Comparison of ENCODE assay signal across 22 cellular contexts in the genomic region with DNA sequence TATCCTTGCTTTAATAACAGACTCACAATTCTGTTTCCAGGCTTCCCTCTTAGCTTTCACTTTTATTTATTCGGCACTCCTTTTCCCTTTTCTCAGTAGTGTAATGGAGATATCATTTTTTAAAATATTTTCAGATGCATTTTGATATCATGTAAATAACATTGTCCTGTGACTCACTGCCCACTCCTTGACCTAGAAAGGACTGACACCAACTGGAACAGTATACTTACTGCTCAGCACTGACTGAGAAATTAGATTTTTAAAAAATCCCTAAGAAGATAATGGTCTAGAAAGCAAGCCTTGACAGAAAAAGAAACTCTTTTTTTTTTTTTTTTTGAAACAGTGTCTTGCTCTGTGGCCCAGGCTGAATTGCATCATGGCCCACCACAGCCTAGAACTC.
A peak's percentile ranks its signal among the peaks of the same experiment; 100 is the strongest.
DNase-seq lines count a peak whose midpoint lies in the region; ATAC-seq, FAIRE-seq and TF ChIP-seq lines count a peak whose summit lies in the region.
"Had no signal": no experiment of that assay in that cellular context is flagged by ENCODE, and none has a peak within 500 bp of the region (broad histone marks: within the 10 kb centered on the region; RNA-seq: fewer than 3 reads in every experiment).

No MANE protein-coding gene starts in this region.

- H3K27me3 ChIP-seq in trophoblast cell (ENCODE audit: insufficient read depth, low read length) (no peaks in the 10 kb centered on the region), HepG2 (ENCODE audit: control insufficient read depth in 1 of 2, insufficient read depth in 2 of 2, low read length in 2 of 2) (no peaks in the 10 kb centered on the region)
- H3K27me3 ChIP-seq: BLaER1 treated with 17β-estradiol and CSF1 and Interleukin-3, amounts not matched to agents 10 nM and 100 nM had no signal

- H3K4me1 ChIP-seq in trophoblast cell (ENCODE audit: control insufficient read depth in 1 of 2, insufficient read depth in 2 of 2, low read length in 2 of 2) (no peaks in the 10 kb centered on the region), HepG2 (ENCODE audit: insufficient read depth, low read length) (no peaks in the 10 kb centered on the region)
- H3K4me1 ChIP-seq: A549; BLaER1 treated with 17β-estradiol and CSF1 and Interleukin-3, amounts not matched to agents 10 nM and 100 nM; Caco-2 had no signal

- H4K12ac ChIP-seq in trophoblast cell (ENCODE audit: low read depth, low read length) = no peak overlapping the region

- no peak overlapping the region for H3K23ac ChIP-seq in trophoblast cell (ENCODE audit: low read length)

- no peak overlapping the region for H4K91ac ChIP-seq in trophoblast cell (ENCODE audit: low read depth, low read length)

- CTCF ChIA-PET in HepG2 (lab: Yijun Ruan, JAX; ENCODE audit: low intra/inter-chr PET ratio, low total read pairs) = no interaction called here

- DNase-seq in DMS53 (lab: John Stamatoyannopoulos, UW) (peak; percentile 23), DMS53 treated with DMSO at 0.1 percent for 48 hours (lab: John Stamatoyannopoulos, UW; ENCODE audit: unreplicated experiment) (no peak), amniotic epithelial cell (ENCODE audit: low read depth) (peak; percentile 15), trophoblast cell (no peak), HepG2 (ENCODE audit: low spot score) (no peak), mesenteric fat pad (ENCODE audit: low spot score) (no peak)
- DNase-seq: AML-193; Caco-2; Calu3; CD4-positive, alpha-beta T cell; CD8-positive, alpha-beta T cell; DMS79 treated with DMSO at 0.1 percent for 48 hours; GF-D8 had no signal

- no peak overlapping the region for H3K18ac ChIP-seq in trophoblast cell (ENCODE audit: low read length)

- POLR2A ChIA-PET in HepG2 (lab: Yijun Ruan, JAX) = no interaction called here

- no TSS peak for BruUV-seq in HepG2 (replicated peaks; lab: Mats Ljungman, UMichigan)

- H3K9ac ChIP-seq in trophoblast cell (ENCODE audit: low read length) = no peak overlapping the region
- no peak overlapping the region for H3K9ac ChIP-seq in HepG2 (ENCODE audit: insufficient read depth, low read depth, low read length)
- H3K9ac ChIP-seq: BLaER1 treated with 17β-estradiol and CSF1 and Interleukin-3, amounts not matched to agents 10 nM and 100 nM had no signal

- no peak overlapping the region for H2BK12ac ChIP-seq in trophoblast cell (ENCODE audit: low read length)

- H3K4me2 ChIP-seq in trophoblast cell (ENCODE audit: low read length) (no peak overlapping the region), HepG2 (ENCODE audit: low read depth, low read length) (no peak overlapping the region)
- H3K4me2 ChIP-seq: A549; BLaER1 treated with 17β-estradiol and CSF1 and Interleukin-3, amounts not matched to agents 10 nM and 100 nM had no signal

- no peak overlapping the region for H2BK120ac ChIP-seq in trophoblast cell (ENCODE audit: insufficient read depth, low read length, poor library complexity)

- H3K79me1 ChIP-seq in trophoblast cell (ENCODE audit: low read length) = no peaks in the 10 kb centered on the region

- TF ChIP-seq POLR2A in HepG2 (IDR thresholded peaks at IDR 0.05; ENCODE audit: insufficient read depth in 1 of 2, low read depth in 2 of 2, low read length in 2 of 2) = no peak

- in situ Hi-C loops in HepG2 (cut with HindIII; ENCODE audit: extremely low pct_ligation_motif_present, low pct_unique_long_range_greater_than_20kb) = no loop called here

- no peak for TF ChIP-seq CTCF in HepG2 (CRISPR knock-in tag; IDR thresholded peaks at IDR 0.05)

- no peaks in the 10 kb centered on the region for H3K9me3 ChIP-seq in trophoblast cell (ENCODE audit: insufficient read depth, low read depth, low read length)
- no peaks in the 10 kb centered on the region for H3K9me3 ChIP-seq in HepG2 (ENCODE audit: low read length)
- H3K9me3 ChIP-seq: A549; BLaER1 treated with 17β-estradiol and CSF1 and Interleukin-3, amounts not matched to agents 10 nM and 100 nM; Caco-2 had no signal

- H4K8ac ChIP-seq in trophoblast cell (ENCODE audit: low read depth, low read length) = no peak overlapping the region

- no peak for ATAC-seq in HepG2
- no peak for ATAC-seq in HG03442 (IDR thresholded peaks at IDR 0.05; ENCODE audit: unreplicated experiment)
- ATAC-seq: A549; CD8-positive, alpha-beta T cell had no signal

- no peak overlapping the region for H3K14ac ChIP-seq in trophoblast cell (ENCODE audit: low read length)

- no peak overlapping the region for H2BK5ac ChIP-seq in trophoblast cell (ENCODE audit: low read depth, low read length, poor library complexity)

- no peak overlapping the region for H2AFZ ChIP-seq in trophoblast cell (ENCODE audit: insufficient read depth, low read length, poor library complexity)
- H2AFZ ChIP-seq in HepG2 (ENCODE audit: low read length) = no peak overlapping the region

- no peaks in the 10 kb centered on the region for H4K20me1 ChIP-seq in HepG2 (ENCODE audit: insufficient read depth, low read length)
- H4K20me1 ChIP-seq: BLaER1 treated with 17β-estradiol and CSF1 and Interleukin-3, amounts not matched to agents 10 nM and 100 nM had no signal

- TF ChIP-seq EP300 in HepG2 (IDR thresholded peaks at IDR 0.05; ENCODE audit: low read depth in 2 of 2, low read length in 2 of 2) = no peak
- TF ChIP-seq EP300 in HepG2 (CRISPR knock-in tag; IDR thresholded peaks at IDR 0.05; ENCODE audit: borderline replicate concordance) = no peak

- H3K27ac ChIP-seq in trophoblast cell (ENCODE audit: low read depth, low read length) (no peak overlapping the region), HepG2 (ENCODE audit: extremely low read length, insufficient read depth, low read length) (no peak overlapping the region)
- H3K27ac ChIP-seq: 22Rv1; A549; BLaER1 treated with 17β-estradiol and CSF1 and Interleukin-3, amounts not matched to agents 10 nM and 100 nM; C4-2B had no signal

- H3K4me3 ChIP-seq in trophoblast cell (ENCODE audit: low read depth, low read length) (peak overlapping the region; percentile 40), HepG2 (replicated peaks in 1 of 3; ENCODE audit: insufficient read depth in 1 of 3, low read depth in 2 of 3, low read length in 3 of 3) (no peak overlapping the region)
- H3K4me3 ChIP-seq: A549; BLaER1 treated with 17β-estradiol and CSF1 and Interleukin-3, amounts not matched to agents 10 nM and 100 nM had no signal

- no peaks in the 10 kb centered on the region for H3K79me2 ChIP-seq in trophoblast cell (ENCODE audit: control insufficient read depth, insufficient read depth, low read length, poor library complexity)
- H3K79me2 ChIP-seq in HepG2 (ENCODE audit: insufficient read depth, low read length) = no peaks in the 10 kb centered on the region

- H3K36me3 ChIP-seq in trophoblast cell (ENCODE audit: control insufficient read depth in 1 of 2, insufficient read depth in 2 of 2, low read length in 2 of 2) (no peaks in the 10 kb centered on the region), HepG2 (replicated peaks in 1 of 2; ENCODE audit: control insufficient read depth in 1 of 2, insufficient read depth in 2 of 2, low read length in 2 of 2) (no peaks in the 10 kb centered on the region)
- H3K36me3 ChIP-seq: BLaER1 treated with 17β-estradiol and CSF1 and Interleukin-3, amounts not matched to agents 10 nM and 100 nM had no signal

- TF ChIP-seq RAD21 in HepG2 (CRISPR knock-in tag; IDR thresholded peaks at IDR 0.05) = no peak

- H2AK5ac ChIP-seq in trophoblast cell (ENCODE audit: low read length) = no peak overlapping the region

- FAIRE-seq in HepG2 (lab: Jason Lieb, UNC) = no peak
- FAIRE-seq: A549, D721Med, G401.6, GM12891, GM19239 had no signal

- H3K4ac ChIP-seq in trophoblast cell (ENCODE audit: low read depth, low read length) = no peak overlapping the region

- WGBS in trophoblast cell (ENCODE audit: extremely low coverage, insufficient coverage, insufficient read length) = no CpG with 5 or more reads among the region's 1 CpG
- 0% methylated on average over 1 of the region's 1 CpG for WGBS in HepG2 (ENCODE audit: low lambda C conversion rate)

- intact Hi-C loops in HepG2 (cut with micrococcal nuclease; ENCODE audit: unreplicated experiment) = no loop called here

TF ChIP-seq in HepG2, 621 proteins besides CTCF, POLR2A, EP300 and RAD21 (continues in another document):
- TF ChIP-seq GPBP1L1 (CRISPR knock-in tag; IDR thresholded peaks at IDR 0.05) = no peak
- no peak for TF ChIP-seq ZNF256 (CRISPR knock-in tag; conservative IDR thresholded peaks at IDR 0.05)
- no peak for TF ChIP-seq XBP1 (CRISPR knock-in tag; IDR thresholded peaks at IDR 0.05)
- TF ChIP-seq FOXP4 (CRISPR knock-in tag; IDR thresholded peaks at IDR 0.05) = no peak
- no peak for TF ChIP-seq ASH2L (IDR thresholded peaks at IDR 0.05; ENCODE audit: insufficient read length, low read depth, low read length)
- no peak for TF ChIP-seq ZNF496 (CRISPR knock-in tag; IDR thresholded peaks at IDR 0.05; ENCODE audit: insufficient replicate concordance)
- TF ChIP-seq ZNF180 (CRISPR knock-in tag; IDR thresholded peaks at IDR 0.05; ENCODE audit: borderline replicate concordance, low read depth) = no peak
- no peak for TF ChIP-seq ZNF33A (CRISPR knock-in tag; IDR thresholded peaks at IDR 0.05; ENCODE audit: borderline replicate concordance)
- no peak for TF ChIP-seq HDAC2 (CRISPR knock-in tag; IDR thresholded peaks at IDR 0.05)
- TF ChIP-seq JDP2 (CRISPR knock-in tag; IDR thresholded peaks at IDR 0.05; ENCODE audit: borderline replicate concordance) = no peak

Comparison
In these comparisons a context has a peak if more than half of its experiments do, and no peak if none do; other contexts are left out.
1. DNase-seq: peak in DMS53 (single experiment) and amniotic epithelial cell (single experiment); none in DMS53 treated with DMSO at 0.1 percent for 48 hours (single experiment), trophoblast cell (0 of 2), HepG2 (single experiment) and mesenteric fat pad (single experiment).